Comparison of ENCODE assay signal across 21 cellular contexts in the genomic region with DNA sequence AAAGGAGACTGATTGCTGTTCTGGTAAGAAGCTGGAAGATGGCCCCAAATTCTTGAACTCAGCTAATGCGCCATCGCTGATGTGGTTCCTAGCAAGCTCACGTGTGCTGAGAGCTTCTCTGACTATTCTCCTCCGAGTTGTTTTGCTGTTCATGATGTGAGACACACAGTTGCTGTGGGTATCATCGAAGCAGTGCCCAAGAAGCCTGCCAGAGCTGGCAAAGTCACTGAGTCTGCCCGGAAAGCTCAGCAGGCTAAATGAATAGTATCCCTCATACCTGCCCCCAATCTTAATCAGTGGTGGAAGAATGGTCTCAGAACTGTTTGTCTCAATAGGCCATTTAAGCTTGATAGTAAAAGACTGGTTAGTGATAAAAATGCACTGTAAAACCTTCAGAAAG. TPM values are rescaled to one million over a fixed set of nuclear protein-coding genes. Genes with fewer than 3 reads are reported as not detected.
A peak's percentile ranks its signal among the peaks of the same experiment; 100 is the strongest.
DNase-seq lines count a peak whose midpoint lies in the region; FAIRE-seq and TF ChIP-seq lines count a peak whose summit lies in the region.
"Had no signal": no experiment of that assay in that cellular context is flagged by ENCODE, and none has a peak within 500 bp of the region (broad histone marks: within the 10 kb centered on the region; RNA-seq: fewer than 3 reads in every experiment).

No MANE protein-coding gene starts in this region.

- H4K91ac ChIP-seq in neuronal stem cell (ENCODE audit: low read depth, low read length, poor library complexity), result no peak overlapping the region

- H3K27me3 ChIP-seq in GM23248 (replicated peaks; ENCODE audit: insufficient read depth) (no peaks in the 10 kb centered on the region), astrocyte (ENCODE audit: insufficient read depth, low read length) (peaks cover 2% of the 10 kb centered on the region), endodermal cell (ENCODE audit: control insufficient read depth, insufficient read depth, low read length, poor library complexity, severe bottlenecking) (peaks cover 5% of the 10 kb centered on the region), neuronal stem cell (ENCODE audit: control insufficient read depth in 3 of 3, insufficient read depth in 3 of 3, low read depth in 1 of 3, low read length in 3 of 3) (no peaks in the 10 kb centered on the region)

- H3K4me1 ChIP-seq in GM23248 (ENCODE audit: insufficient read depth) (no peaks in the 10 kb centered on the region), astrocyte (ENCODE audit: insufficient read depth, low read length) (no peaks in the 10 kb centered on the region), endodermal cell (ENCODE audit: control insufficient read depth, insufficient read depth, low read length) (no peaks in the 10 kb centered on the region), neuronal stem cell (ENCODE audit: control insufficient read depth in 2 of 2, insufficient read depth in 1 of 2, low read depth in 1 of 2, low read length in 2 of 2) (no peaks in the 10 kb centered on the region)

- no peak overlapping the region for H3K4me3 ChIP-seq in GM23248
- no peak overlapping the region for H3K4me3 ChIP-seq in astrocyte (ENCODE audit: insufficient read depth, low read depth, low read length)
- H3K4me3 ChIP-seq in endodermal cell (ENCODE audit: low read length), result no peak overlapping the region
- H3K4me3 ChIP-seq in neuronal stem cell (ENCODE audit: low read length in 2 of 2), result no peak overlapping the region
- H3K4me3 ChIP-seq: GM23338 had no signal

- H2BK5ac ChIP-seq in neuronal stem cell (ENCODE audit: low read length), result no peak overlapping the region

- H3K27ac Mint-ChIP-seq in astrocyte (ENCODE audit: unreplicated experiment), result no peak overlapping the region
- peak overlapping the region; percentile 52 for H3K27ac Mint-ChIP-seq in endodermal cell
- H3K27ac Mint-ChIP-seq: CD4-positive, CD25-positive, alpha-beta regulatory T cell; GM23338 had no signal

- peaks cover 3% of the 10 kb centered on the region for H3K27me3 Mint-ChIP-seq in astrocyte (ENCODE audit: low read depth, unreplicated experiment)
- H3K27me3 Mint-ChIP-seq in endodermal cell (ENCODE audit: insufficient read depth), result peaks cover 4% of the 10 kb centered on the region

- H4K8ac ChIP-seq in neuronal stem cell (ENCODE audit: low read depth, low read length), result no peak overlapping the region

- H3F3A ChIP-seq in GM23248 (ENCODE audit: insufficient read depth), result no peaks in the 10 kb centered on the region

- H3K4me1 Mint-ChIP-seq in astrocyte (ENCODE audit: low read depth, unreplicated experiment) (no peaks in the 10 kb centered on the region), endodermal cell (no peaks in the 10 kb centered on the region)
- H3K4me1 Mint-ChIP-seq: GM23338 had no signal

- in situ Hi-C loops in GM23248 (cut with MboI), result no loop called here

- no peak overlapping the region for H3K23ac ChIP-seq in neuronal stem cell (ENCODE audit: low read depth, low read length, poor library complexity)

- H3K4ac ChIP-seq in neuronal stem cell (ENCODE audit: low read length), result no peak overlapping the region

- no peak for DNase-seq in GM23248
- DNase-seq in astrocyte (ENCODE audit: low read depth), result no peak
- DNase-seq in endodermal cell, result no peak
- no peak for DNase-seq in neuronal stem cell (ENCODE audit: low spot score)
- DNase-seq in cerebellar cortex (ENCODE audit: low spot score), result no peak
- no peak for DNase-seq in activated CD8-positive, alpha-beta memory T cell treated with anti-CD3 and anti-CD28 coated beads, Interleukin-2, amount 50 U/mL, for 48 hours
- DNase-seq in GM19240 (ENCODE audit: insufficient read length, low spot score), result no peak
- DNase-seq: CD4-positive, CD25-positive, alpha-beta regulatory T cell; COR-L47; DMS 273 treated with DMSO at 0.1 percent for 48 hours; DMS79 treated with DMSO at 0.1 percent for 48 hours; NCI-H1694; NCI-H2081; NCI-H2171; NCI-H524 treated with DMSO at 0.1 percent for 48 hours; NCI-H82; SW 1271 had no signal

- H3K9me3 Mint-ChIP-seq in astrocyte (ENCODE audit: unreplicated experiment) (no peaks in the 10 kb centered on the region), endodermal cell (no peaks in the 10 kb centered on the region)
- H3K9me3 Mint-ChIP-seq: CD4-positive, CD25-positive, alpha-beta regulatory T cell; GM23338 had no signal

- no peak overlapping the region for H2BK15ac ChIP-seq in neuronal stem cell (ENCODE audit: low read length)

- TF ChIP-seq CTCF in astrocyte (IDR thresholded peaks at IDR 0.05; ENCODE audit: insufficient read depth, low read depth, low read length) (no peak), endodermal cell (conservative IDR thresholded peaks at IDR 0.05) (no peak)

- WGBS in GM23248 (ENCODE audit: low coverage in 1 of 2, low lambda C conversion rate in 2 of 2, missing lambda C conversion rate in 2 of 2), 2 experiments, result 36 to 40% methylated on average over 6 of the region's 6 CpGs
- 59 to 80% methylated on average over 2 to 6 of the region's 6 CpGs for WGBS in endodermal cell (ENCODE audit: insufficient coverage in 1 of 2, insufficient read length in 1 of 2), 2 experiments
- WGBS in neuronal stem cell (ENCODE audit: extremely low coverage in 2 of 2, insufficient read length in 2 of 2, insufficient replicate concordance in 1 of 2), 2 donors, result no CpG with 5 or more reads among the region's 6 CpGs

- H2AFZ ChIP-seq in GM23248 (peak overlapping the region; percentile 21; the same call in 1 of the 2 replicates), astrocyte (ENCODE audit: low read depth, low read length) (peak overlapping the region; percentile 76), neuronal stem cell (ENCODE audit: low read length) (peak overlapping the region; percentile 27)
- H2AFZ ChIP-seq: GM23338 had no signal

- no peak for FAIRE-seq in astrocyte (lab: Jason Lieb, UNC)
- FAIRE-seq: A204.1, GM12891, RCC 7860 had no signal

- H3K9ac ChIP-seq in GM23248 (no peak overlapping the region), astrocyte (ENCODE audit: low read length) (no peak overlapping the region), endodermal cell (ENCODE audit: extremely low read depth, low read length, poor library complexity, severe bottlenecking) (no peak overlapping the region), neuronal stem cell (ENCODE audit: low read depth, low read length, poor library complexity) (no peak overlapping the region)

- no peak overlapping the region for H2AK5ac ChIP-seq in neuronal stem cell (ENCODE audit: low read depth, low read length)

- H4K20me1 ChIP-seq in GM23248 (ENCODE audit: insufficient read depth) (no peaks in the 10 kb centered on the region), astrocyte (ENCODE audit: insufficient read depth, low read length) (no peaks in the 10 kb centered on the region)

- no peaks in the 10 kb centered on the region for H3K79me2 ChIP-seq in GM23248 (ENCODE audit: insufficient read depth)
- H3K79me2 ChIP-seq in astrocyte (ENCODE audit: insufficient read depth, low read length), result no peaks in the 10 kb centered on the region

- H2BK12ac ChIP-seq in neuronal stem cell (ENCODE audit: low read length), result no peak overlapping the region

- no peak overlapping the region for H3K18ac ChIP-seq in neuronal stem cell (ENCODE audit: low read length)

- no peak overlapping the region for H3K4me3 Mint-ChIP-seq in astrocyte (ENCODE audit: unreplicated experiment)
- no peak overlapping the region for H3K4me3 Mint-ChIP-seq in endodermal cell
- H3K4me3 Mint-ChIP-seq: CD4-positive, CD25-positive, alpha-beta regulatory T cell; GM23338 had no signal

- no peaks in the 10 kb centered on the region for H3K36me3 Mint-ChIP-seq in astrocyte (ENCODE audit: low read depth, unreplicated experiment)
- no peaks in the 10 kb centered on the region for H3K36me3 Mint-ChIP-seq in endodermal cell (ENCODE audit: low read depth)
- H3K36me3 Mint-ChIP-seq: CD4-positive, CD25-positive, alpha-beta regulatory T cell had no signal

- no peak overlapping the region for H3K27ac ChIP-seq in GM23248
- H3K27ac ChIP-seq in astrocyte (ENCODE audit: low read depth, low read length), result no peak overlapping the region
- H3K27ac ChIP-seq in endodermal cell (ENCODE audit: low read depth, low read length), result no peak overlapping the region
- no peak overlapping the region for H3K27ac ChIP-seq in neuronal stem cell (replicated peaks; ENCODE audit: low read length)

- H3K4me2 ChIP-seq in GM23248 (ENCODE audit: unreplicated experiment) (no peak overlapping the region), astrocyte (ENCODE audit: low read length) (no peak overlapping the region), neuronal stem cell (ENCODE audit: insufficient read depth, low read length, poor library complexity, severe bottlenecking) (no peak overlapping the region)
- H3K4me2 ChIP-seq: GM23338 had no signal

- H3K36me3 ChIP-seq in GM23248 (ENCODE audit: low read depth) (no peaks in the 10 kb centered on the region), astrocyte (ENCODE audit: insufficient read depth, low read length) (no peaks in the 10 kb centered on the region), endodermal cell (ENCODE audit: control insufficient read depth, insufficient read depth, low read length) (no peaks in the 10 kb centered on the region), neuronal stem cell (replicated peaks in 1 of 2; ENCODE audit: control insufficient read depth in 2 of 2, insufficient read depth in 2 of 2, low read length in 2 of 2) (no peaks in the 10 kb centered on the region)

- H2BK120ac ChIP-seq in neuronal stem cell (ENCODE audit: low read depth, low read length), result no peak overlapping the region

- H3K14ac ChIP-seq in neuronal stem cell (ENCODE audit: low read length), result no peak overlapping the region

- H3K9me3 ChIP-seq in GM23248 (ENCODE audit: low read depth) (no peaks in the 10 kb centered on the region), astrocyte (ENCODE audit: insufficient read depth, low read depth, low read length) (no peaks in the 10 kb centered on the region), endodermal cell (ENCODE audit: control insufficient read depth, low read length) (no peaks in the 10 kb centered on the region), neuronal stem cell (replicated peaks in 1 of 2; ENCODE audit: control insufficient read depth in 2 of 2, insufficient read depth in 1 of 2, low read depth in 1 of 2, low read length in 2 of 2) (no peaks in the 10 kb centered on the region)

- no peaks in the 10 kb centered on the region for H3K79me1 ChIP-seq in neuronal stem cell (ENCODE audit: low read depth, low read length)

- no peaks in the 10 kb centered on the region for H3K9me2 ChIP-seq in GM23248 (ENCODE audit: insufficient read depth)

RNA-seq across cellular contexts. Expression of a gene that starts 28.3 kb away (rescaled TPM):
- 62.6 and 80.3 TPM in 2 replicates for total RNA-seq in GM23248 (2014; rRNA removed; shearing (Covaris generic))
- 78.0 and 78.3 TPM in 2 replicates for polyA plus RNA-seq in GM23248 (2016; fragmentation: Nextera tagmentation; extraction: Ambion mirVana)
- total RNA-seq in astrocyte, result 152 and 154 TPM in 2 replicates
- total RNA-seq in endodermal cell, result 100 to 1,000 TPM; 130 to 194 TPM
- polyA plus RNA-seq in endodermal cell (2013, experiment 1 of 2), result 147 TPM
- polyA plus RNA-seq in endodermal cell (2013, experiment 2 of 2), result 135 TPM
- 90.9 TPM for polyA plus RNA-seq in neuronal stem cell (2013, experiment 1 of 2)
- 90.9 TPM for polyA plus RNA-seq in neuronal stem cell (2013, experiment 2 of 2)

Comparison
In these comparisons a context has a peak if more than half of its experiments do, and no peak if none do; other contexts are left out.
1. H2AFZ ChIP-seq: peak in every context shown above with its lines; median percentile 76 in astrocyte; 27 in neuronal stem cell; 21 in GM23248.